ENCODE assay signal across 8 cellular contexts in genomic region chr11:121023848-121024751, GRCh38. TPM values are rescaled to one million over a fixed set of nuclear protein-coding genes. Genes with fewer than 3 reads are reported as not detected.
DNase-seq lines count a peak whose midpoint lies in the region; ATAC-seq, FAIRE-seq and TF ChIP-seq lines count a peak whose summit lies in the region.

A gene with protein sequence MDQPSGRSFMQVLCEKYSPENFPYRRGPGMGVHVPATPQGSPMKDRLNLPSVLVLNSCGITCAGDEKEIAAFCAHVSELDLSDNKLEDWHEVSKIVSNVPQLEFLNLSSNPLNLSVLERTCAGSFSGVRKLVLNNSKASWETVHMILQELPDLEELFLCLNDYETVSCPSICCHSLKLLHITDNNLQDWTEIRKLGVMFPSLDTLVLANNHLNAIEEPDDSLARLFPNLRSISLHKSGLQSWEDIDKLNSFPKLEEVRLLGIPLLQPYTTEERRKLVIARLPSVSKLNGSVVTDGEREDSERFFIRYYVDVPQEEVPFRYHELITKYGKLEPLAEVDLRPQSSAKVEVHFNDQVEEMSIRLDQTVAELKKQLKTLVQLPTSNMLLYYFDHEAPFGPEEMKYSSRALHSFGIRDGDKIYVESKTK (plus strand): TSS chr11:121024102. CDS start chr11:121045691, 21,589 bp downstream.

- peaks cover 20% of the 10 kb centered on the region for H3K79me2 ChIP-seq in endothelial cell of umbilical vein (ENCODE audit: control insufficient read depth, insufficient read depth, low read length)

- POLR2A ChIA-PET in endothelial cell of umbilical vein (lab: Charles Lee) = interaction anchor here (0.6 kb wide), 1 partner anchor 12 kb away, joined by 7 read pairs; no protein-coding TSS in a partner anchor

- no peaks in the 10 kb centered on the region for H3K36me3 ChIP-seq in endothelial cell of umbilical vein (ENCODE audit: control insufficient read depth in 2 of 2, extremely low read depth in 1 of 2, insufficient read depth in 2 of 2, low read length in 2 of 2)

- H3K4me2 ChIP-seq in endothelial cell of umbilical vein (ENCODE audit: insufficient read depth, low read length) = peak within 1 kb of the TSS; percentile 49

- H2AFZ ChIP-seq in endothelial cell of umbilical vein (ENCODE audit: low read depth, low read length) = peak within 1 kb of the TSS; percentile 42

- H3K4me3 ChIP-seq in endothelial cell of umbilical vein (replicated peaks in 1 of 3; ENCODE audit: insufficient read depth in 1 of 3, low read depth in 1 of 3, low read length in 3 of 3) (peak within 1 kb of the TSS; percentile 36 to 95 (median 56)), mononuclear cell (ENCODE audit: low read length) (peak within 1 kb of the TSS; percentile 60)

- no peaks in the 10 kb centered on the region for H3K27me3 ChIP-seq in endothelial cell of umbilical vein (ENCODE audit: control insufficient read depth in 2 of 2, insufficient read depth in 2 of 2, low read length in 2 of 2)
- H3K27me3 ChIP-seq in mononuclear cell (ENCODE audit: insufficient read depth, low read length) = no peaks in the 10 kb centered on the region

- H3K4me1 ChIP-seq in endothelial cell of umbilical vein (ENCODE audit: control insufficient read depth, extremely low read depth, insufficient read depth, low read length) = peaks cover 7% of the 10 kb centered on the region
- H3K4me1 ChIP-seq in mononuclear cell (ENCODE audit: insufficient read depth, low read length) = peaks cover 9% of the 10 kb centered on the region

- FAIRE-seq in endothelial cell of umbilical vein (lab: Jason Lieb, UNC) = peak; percentile 83

- H3K27ac ChIP-seq in endothelial cell of umbilical vein (ENCODE audit: insufficient read depth, low read depth, low read length) = peak within 1 kb of the TSS; percentile 79

- no peaks in the 10 kb centered on the region for H3K9me1 ChIP-seq in endothelial cell of umbilical vein (replicated peaks; ENCODE audit: control insufficient read depth, extremely low read depth, insufficient read depth, low read length)

- dilution Hi-C loops in endothelial cell of umbilical vein (cut with MboI; ENCODE audit: extremely low pct_ligation_motif_present, low sequenced_read_pairs) = no loop called here

- CTCF ChIA-PET in endothelial cell of umbilical vein (lab: Charles Lee) = interaction anchor here (0.7 to 2.0 kb wide), 8 partner anchors 10 to 339 kb away, joined by 3 to 6 read pairs (median 4); no protein-coding TSS in a partner anchor

- intact Hi-C loops in endothelial cell of umbilical vein (cut with micrococcal nuclease) = loop anchor here (2.0 kb wide), 1 partner anchor 15 kb away; no protein-coding TSS in a partner anchor

- TF ChIP-seq CTCF in endothelial cell of umbilical vein (IDR thresholded peaks at IDR 0.05; ENCODE audit: extremely low read depth in 1 of 2, insufficient read depth in 1 of 2, low read depth in 1 of 2, low read length in 2 of 2) = no peak

- H3K9me3 ChIP-seq in endothelial cell of umbilical vein (replicated peaks; ENCODE audit: control insufficient read depth, insufficient read depth, low read length) (no peaks in the 10 kb centered on the region), mononuclear cell (ENCODE audit: low read depth, low read length) (no peaks in the 10 kb centered on the region)

- peak within 1 kb of the TSS; percentile 83 for H3K9ac ChIP-seq in endothelial cell of umbilical vein (replicated peaks; ENCODE audit: extremely low read depth, insufficient read depth, low read length)

- peak; percentile 98 for ATAC-seq in GM19463 (IDR thresholded peaks at IDR 0.05; ENCODE audit: unreplicated experiment)

- peaks cover 2% of the 10 kb centered on the region for H4K20me1 ChIP-seq in endothelial cell of umbilical vein (replicated peaks; ENCODE audit: control insufficient read depth, extremely low read depth, insufficient read depth, low read length)

- TF ChIP-seq POLR2A in endothelial cell of umbilical vein (IDR thresholded peaks at IDR 0.05; ENCODE audit: low read depth, low read length) = peak; percentile 65

- DNase-seq in CMK (ENCODE audit: low read depth) (peak; percentile 81), HPDE6-E6E7 (ENCODE audit: extremely low spot score) (peak; percentile 59), NOMO-1 treated with dmso at 0.1 percent for 144 hours (lab: John Stamatoyannopoulos, UW; ENCODE audit: unreplicated experiment) (peak; percentile 37), endothelial cell of umbilical vein (ENCODE audit: low read depth, low spot score) (peak; percentile 88)
- DNase-seq in activated CD8-positive, alpha-beta memory T cell treated with anti-CD3 and anti-CD28 coated beads, Interleukin-2, amount 50 U/mL, for 24 hours (ENCODE audit: extremely low read depth) = peak; percentile 54
- DNase-seq in stimulated activated CD8-positive, alpha-beta memory T cell treated with anti-CD3 and anti-CD28 coated beads, Interleukin-4, amount 100 ng/mL, for 1 hour (ENCODE audit: low read depth in 2 of 2, low spot score in 1 of 2) = peak; percentile 46 to 55

- no TSS peak for BruUV-seq in endothelial cell of umbilical vein (replicated peaks; lab: Mats Ljungman, UMichigan)

TF ChIP-seq in endothelial cell of umbilical vein, 7 proteins besides CTCF, POLR2A, EP300 and RAD21:
- no peak for TF ChIP-seq EZH2 (IDR thresholded peaks at IDR 0.05; ENCODE audit: borderline replicate concordance, low read depth, low read length, severe bottlenecking)
- peak; percentile 97 for TF ChIP-seq MAX (IDR thresholded peaks at IDR 0.05; ENCODE audit: insufficient read depth, insufficient read length)
- no peak for TF ChIP-seq GATA2 (IDR thresholded peaks at IDR 0.05; ENCODE audit: insufficient read depth, insufficient read length, low read depth, low read length)
- TF ChIP-seq JUN (IDR thresholded peaks at IDR 0.05; ENCODE audit: borderline replicate concordance, insufficient read depth, insufficient read length, low read depth) = no peak
- TF ChIP-seq FOS (IDR thresholded peaks at IDR 0.05; ENCODE audit: borderline replicate concordance, insufficient read depth, low read length) = no peak
- TF ChIP-seq POLR2AphosphoS5 (IDR thresholded peaks at IDR 0.05; ENCODE audit: insufficient read depth, low read depth, low read length) = peak; percentile 76
- peak; percentile 54 for TF ChIP-seq MYC (IDR thresholded peaks at IDR 0.05; ENCODE audit: low read depth, low read length)

RNA-seq across cellular contexts. Expression of the gene that starts here (rescaled TPM):
- total RNA-seq in endothelial cell of umbilical vein (19.5 and 19.7 TPM in 2 replicates), mononuclear cell (27.8 TPM)
- 4.6 and 5.6 TPM in 2 replicates for polyA plus RNA-seq in endothelial cell of umbilical vein
- polyA plus RNA-seq in endothelial cell of umbilical vein (2011; cell fraction: cytosol; rRNA removed) = 5.4 and 6.0 TPM in 2 replicates
- 21.3 and 26.3 TPM in 2 replicates for polyA plus RNA-seq in endothelial cell of umbilical vein (2011; cell fraction: nucleus; rRNA removed)
- 12.4 and 13.2 TPM in 2 replicates for polyA plus RNA-seq in endothelial cell of umbilical vein (2012)
- polyA minus RNA-seq in endothelial cell of umbilical vein = 21.8 and 22.7 TPM in 2 replicates
- 5.0 TPM for polyA minus RNA-seq in endothelial cell of umbilical vein (2011; cell fraction: cytosol; rRNA and poly(A)+ RNA removed)
- polyA minus RNA-seq in endothelial cell of umbilical vein (2011; cell fraction: nucleus; rRNA and poly(A)+ RNA removed) = 46.0 and 64.7 TPM in 2 replicates

Comparison
In these comparisons a context has a peak if more than half of its experiments do, and no peak if none do; other contexts are left out.
1. Peak in every context shown above with its lines: DNase-seq, ATAC-seq, H3K4me3 ChIP-seq and H3K27ac ChIP-seq.
2. DNase-seq: peak in every context shown above with its lines; median percentile 88 in endothelial cell of umbilical vein; 81 in CMK; 59 in HPDE6-E6E7; 54 in activated CD8-positive, alpha-beta memory T cell treated with anti-CD3 and anti-CD28 coated beads, Interleukin-2, amount 50 U/mL, for 24 hours; 50 in stimulated activated CD8-positive, alpha-beta memory T cell treated with anti-CD3 and anti-CD28 coated beads, Interleukin-4, amount 100 ng/mL, for 1 hour; 37 in NOMO-1 treated with dmso at 0.1 percent for 144 hours.